12 cellular contexts compared by ENCODE assay signal in the genomic region with DNA sequence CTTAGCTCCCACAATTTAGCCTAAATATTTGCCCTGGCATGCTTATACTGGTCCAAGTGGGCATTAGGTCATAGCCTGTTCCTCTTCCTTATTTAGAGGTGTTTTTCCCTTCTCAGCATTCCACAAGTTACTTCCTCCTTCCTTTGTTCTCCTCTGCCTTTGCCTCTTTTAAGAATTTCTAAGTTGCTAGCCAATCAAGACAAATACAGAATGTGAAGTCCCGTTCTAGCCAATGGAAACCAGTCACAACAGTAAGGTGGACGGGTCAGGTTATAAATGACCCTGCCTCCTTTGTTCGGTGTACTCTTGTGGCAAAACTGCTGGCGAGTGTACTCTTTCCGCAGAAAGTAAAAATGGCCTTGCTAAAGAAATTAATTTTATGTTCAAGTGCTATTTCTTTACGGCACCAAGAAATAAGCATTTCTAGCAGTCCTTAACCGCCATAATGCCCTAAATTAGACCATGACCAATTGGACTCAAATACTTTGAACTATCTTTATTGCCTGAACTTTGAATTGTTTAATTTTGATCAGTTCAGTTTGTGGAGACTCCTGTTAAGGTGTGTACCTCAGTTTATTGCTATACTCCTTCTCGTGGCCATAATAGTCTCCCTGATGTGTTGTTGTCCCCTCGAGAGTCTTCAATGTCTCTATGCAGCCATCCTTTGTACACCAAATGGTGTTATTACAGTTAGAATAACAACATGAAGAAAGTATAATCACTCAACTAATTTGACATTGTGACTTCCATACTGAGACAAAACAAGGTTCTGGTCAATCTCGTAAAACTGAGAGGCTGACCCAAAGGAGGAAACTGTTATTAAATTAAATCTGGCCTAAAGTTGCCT. TPM values are rescaled to one million over a fixed set of nuclear protein-coding genes. Genes with fewer than 3 reads are reported as not detected.
DNase-seq lines count a peak whose midpoint lies in the region; ATAC-seq, FAIRE-seq and TF ChIP-seq lines count a peak whose summit lies in the region.
"Had no signal": no experiment of that assay in that cellular context is flagged by ENCODE, and none has a peak within 500 bp of the region (broad histone marks: within the 10 kb centered on the region; RNA-seq: fewer than 3 reads in every experiment).

No MANE protein-coding gene starts in this region.

- peaks cover 22 to 78% (median 56%) of the 10 kb centered on the region in 7 donors for H3K4me1 Mint-ChIP-seq in naive thymus-derived CD4-positive, alpha-beta T cell

- H3K4me3 ChIP-seq in bronchial epithelial cell (ENCODE audit: low read depth, low read length) (no peak overlapping the region), MG63 (no peak overlapping the region)
- no peak overlapping the region for H3K4me3 ChIP-seq in naive thymus-derived CD4-positive, alpha-beta T cell (ENCODE audit: low read length)
- H3K4me3 ChIP-seq: body of pancreas had no signal

- no peak for TF ChIP-seq CTCF in bronchial epithelial cell (IDR thresholded peaks at IDR 0.05; ENCODE audit: insufficient read depth, low read length, severe bottlenecking)

- intact Hi-C loops in naive thymus-derived CD4-positive, alpha-beta T cell (cut with micrococcal nuclease): loop anchor here (2.0 to 10.0 kb wide), 3 partner anchors 185 to 1673 kb away; a partner anchor contains a TSS

- CTCF ChIA-PET in naive thymus-derived CD4-positive, alpha-beta T cell (lab: Charles Lee): interaction anchor here (0.5 kb wide), 1 partner anchor 155 kb away, joined by 4 read pairs; no protein-coding TSS in a partner anchor

- H3K27me3 ChIP-seq in bronchial epithelial cell (ENCODE audit: control insufficient read depth, insufficient read depth, low read length): no peaks in the 10 kb centered on the region
- H3K27me3 ChIP-seq in naive thymus-derived CD4-positive, alpha-beta T cell (ENCODE audit: control insufficient read depth in 2 of 2, insufficient read depth in 2 of 2, low read length in 2 of 2): no peaks in the 10 kb centered on the region
- no peaks in the 10 kb centered on the region for H3K27me3 ChIP-seq in MG63
- H3K27me3 ChIP-seq: body of pancreas had no signal

- peaks cover 8 to 29% of the 10 kb centered on the region in 2 donors for H3K4me1 ChIP-seq in naive thymus-derived CD4-positive, alpha-beta T cell (ENCODE audit: control insufficient read depth in 2 of 2, insufficient read depth in 2 of 2, low read length in 2 of 2)

- H3K27me3 Mint-ChIP-seq in naive thymus-derived CD4-positive, alpha-beta T cell: no peaks in the 10 kb centered on the region

- POLR2A ChIA-PET in naive thymus-derived CD4-positive, alpha-beta T cell (lab: Charles Lee): interaction anchor here (2.1 kb wide), 1 partner anchor 12 kb away, joined by 4 read pairs; no protein-coding TSS in a partner anchor

- peak overlapping the region in 8 of 9 donors; percentile 45 to 97 (median 89) for H3K27ac Mint-ChIP-seq in naive thymus-derived CD4-positive, alpha-beta T cell

- no peaks in the 10 kb centered on the region for H3K36me3 ChIP-seq in bronchial epithelial cell (ENCODE audit: control insufficient read depth, insufficient read depth, low read length)
- peaks cover 0 to 4% (median 0%) of the 10 kb centered on the region in 3 experiments for H3K36me3 ChIP-seq in naive thymus-derived CD4-positive, alpha-beta T cell (ENCODE audit: control insufficient read depth in 2 of 3, insufficient read depth in 3 of 3, low read length in 3 of 3)
- H3K36me3 ChIP-seq in MG63: no peaks in the 10 kb centered on the region

- H3K27ac ChIP-seq in naive thymus-derived CD4-positive, alpha-beta T cell (ENCODE audit: low read depth, low read length): peak overlapping the region; percentile 87

- H3K9me3 ChIP-seq in naive thymus-derived CD4-positive, alpha-beta T cell (ENCODE audit: control insufficient read depth in 2 of 3, low read length in 3 of 3): no peaks in the 10 kb centered on the region
- no peaks in the 10 kb centered on the region for H3K9me3 ChIP-seq in MG63
- H3K9me3 ChIP-seq: body of pancreas had no signal

- peaks cover 0 to 1% (median 0%) of the 10 kb centered on the region in 5 donors for H3K36me3 Mint-ChIP-seq in naive thymus-derived CD4-positive, alpha-beta T cell
- H3K36me3 Mint-ChIP-seq: CD14-positive monocyte had no signal

- peak overlapping the region in 9 of 10 donors; percentile 1 to 97 (median 45) for H3K4me3 Mint-ChIP-seq in naive thymus-derived CD4-positive, alpha-beta T cell

- FAIRE-seq in bronchial epithelial cell (lab: Jason Lieb, UNC): no peak

- DNase-seq in Ammon's horn (ENCODE audit: low spot score): peak; percentile 14
- peak; percentile 60 for DNase-seq in HT-29 (ENCODE audit: low spot score)
- DNase-seq in bronchial epithelial cell (ENCODE audit: low read depth): peak; percentile 88
- no peak for DNase-seq in naive thymus-derived CD4-positive, alpha-beta T cell
- DNase-seq in left lobe of liver (ENCODE audit: low spot score): no peak
- no peak for DNase-seq in MG63
- DNase-seq: NCI-H1694, T-helper 1 cell had no signal

- H3K9me3 Mint-ChIP-seq in naive thymus-derived CD4-positive, alpha-beta T cell: no peaks in the 10 kb centered on the region
- H3K9me3 Mint-ChIP-seq: CD14-positive monocyte had no signal

- no peak for ATAC-seq in naive thymus-derived CD4-positive, alpha-beta T cell
- ATAC-seq in GM21423 (IDR thresholded peaks at IDR 0.05; ENCODE audit: unreplicated experiment) (no peak), left lobe of liver (no peak), HG03196 (IDR thresholded peaks at IDR 0.05; ENCODE audit: unreplicated experiment) (no peak)

RNA-seq across cellular contexts. Expression of a gene that starts 1.6 kb away (rescaled TPM):
- 14.0 and 15.3 TPM in 2 replicates for total RNA-seq in HT-29 (2014; rRNA removed; shearing (Covaris generic))
- total RNA-seq in bronchial epithelial cell (7.1 and 9.1 TPM in 2 replicates), left lobe of liver (127 TPM)
- 10 to 100 TPM; 16.5 to 38.8 (median 29.7) TPM for total RNA-seq in naive thymus-derived CD4-positive, alpha-beta T cell
- polyA plus RNA-seq in naive thymus-derived CD4-positive, alpha-beta T cell: 10 to 100 TPM; 43.0 to 45.1 TPM
- total RNA-seq in MG63 (2014; rRNA removed; shearing (Covaris generic); ENCODE audit: low replicate concordance): 24.3 and 30.8 TPM in 2 replicates

RNA-seq across cellular contexts. Expression of a gene that starts 56.8 kb away (rescaled TPM):
- 0.34 and 0.64 TPM in 2 replicates for total RNA-seq in HT-29 (2014; rRNA removed; shearing (Covaris generic))
- total RNA-seq in bronchial epithelial cell (1.3 and 1.4 TPM in 2 replicates), left lobe of liver (4.0 TPM)
- 10 to 100 TPM in 1 of 5 experiments, 1 to 10 TPM in 4; 3.8 to 11.4 (median 5.8) TPM for total RNA-seq in naive thymus-derived CD4-positive, alpha-beta T cell
- polyA plus RNA-seq in naive thymus-derived CD4-positive, alpha-beta T cell: 1 to 10 TPM; 2.8 to 6.2 TPM
- 2.0 and 4.9 TPM in 2 replicates for total RNA-seq in MG63 (2014; rRNA removed; shearing (Covaris generic); ENCODE audit: low replicate concordance)

Comparison
In these comparisons a context has a peak if more than half of its experiments do, and no peak if none do; other contexts are left out.
1. DNase-seq: peak in Ammon's horn (single experiment), HT-29 (single experiment) and bronchial epithelial cell (single experiment); none in naive thymus-derived CD4-positive, alpha-beta T cell (0 of 9), left lobe of liver (single experiment) and MG63 (single experiment).